In genomic region chrX:129360175-129360574, GRCh38 we compare ENCODE assay signal across 8 cellular contexts.
DNase-seq lines count a peak whose midpoint lies in the region; ATAC-seq and TF ChIP-seq lines count a peak whose summit lies in the region.

No MANE protein-coding gene starts in this region.

- no peak overlapping the region for H3K27ac ChIP-seq in OCI-LY3 (ENCODE audit: low read length)

- no peaks in the 10 kb centered on the region for H3K9me3 Mint-ChIP-seq in activated naive CD4-positive, alpha-beta T cell treated with anti-CD3 and anti-CD28 coated beads, Interleukin-2, amount 50 U/mL, for 72 hours

- DNase-seq in EH (ENCODE audit: low read depth) (peak; percentile 41), hippocampal formation (lab: John Stamatoyannopoulos, UW) (peak; percentile 0 to 2), cerebellar nuclear complex (lab: John Stamatoyannopoulos, UW) (no peak)
- DNase-seq in activated naive CD4-positive, alpha-beta T cell treated with anti-CD3 and anti-CD28 coated beads, Interleukin-2, amount 50 U/mL, for 72 hours (ENCODE audit: low spot score in 2 of 2): peak in 1 of 2 donors; percentile 27
- DNase-seq in stimulated activated CD4-positive, alpha-beta T cell treated with anti-CD3 and anti-CD28 coated beads, Interleukin-4, amount 100 ng/mL, for 1 hour: peak; percentile 13

- no peak overlapping the region for H2AFZ ChIP-seq in OCI-LY3 (ENCODE audit: low read depth, low read length)

- H3K79me2 ChIP-seq in OCI-LY3 (ENCODE audit: low read length): no peaks in the 10 kb centered on the region

- TF ChIP-seq CTCF in OCI-LY3 (IDR thresholded peaks at IDR 0.05; ENCODE audit: low read depth, low read length): peak; percentile 63

- H3K36me3 ChIP-seq in OCI-LY3 (replicated peaks; ENCODE audit: low read depth, low read length): no peaks in the 10 kb centered on the region

- H3K27me3 ChIP-seq in OCI-LY3 (ENCODE audit: low read depth, low read length): no peaks in the 10 kb centered on the region

- no peak overlapping the region for H3K4me3 ChIP-seq in OCI-LY3 (ENCODE audit: low read length)

- peaks cover 6% of the 10 kb centered on the region for H3K4me1 ChIP-seq in OCI-LY3 (ENCODE audit: low read length)

- H3K27ac Mint-ChIP-seq in activated naive CD4-positive, alpha-beta T cell treated with anti-CD3 and anti-CD28 coated beads, Interleukin-2, amount 50 U/mL, for 72 hours: no peak overlapping the region

- no peak overlapping the region for H3K9ac ChIP-seq in OCI-LY3 (ENCODE audit: low read length)

- ATAC-seq in GM19467 (IDR thresholded peaks at IDR 0.05; ENCODE audit: unreplicated experiment) (peak; percentile 94), HG03520 (IDR thresholded peaks at IDR 0.05; ENCODE audit: unreplicated experiment) (peak; percentile 96)
- peak; percentile 50 to 80 for ATAC-seq in activated naive CD4-positive, alpha-beta T cell treated with anti-CD3 and anti-CD28 coated beads, Interleukin-2, amount 50 U/mL, for 72 hours

- H4K20me1 ChIP-seq in OCI-LY3 (ENCODE audit: insufficient read depth, low read length): no peaks in the 10 kb centered on the region

- H3K36me3 Mint-ChIP-seq in activated naive CD4-positive, alpha-beta T cell treated with anti-CD3 and anti-CD28 coated beads, Interleukin-2, amount 50 U/mL, for 72 hours: no peaks in the 10 kb centered on the region

- H3K9me3 ChIP-seq in OCI-LY3 (ENCODE audit: insufficient read depth, low read length): no peaks in the 10 kb centered on the region

- no peak overlapping the region for H3K4me2 ChIP-seq in OCI-LY3 (ENCODE audit: low read length)

Comparison
In these comparisons a context has a peak if more than half of its experiments do, and no peak if none do; other contexts are left out.
1. DNase-seq: peak in EH (single experiment), hippocampal formation (2 of 2) and stimulated activated CD4-positive, alpha-beta T cell treated with anti-CD3 and anti-CD28 coated beads, Interleukin-4, amount 100 ng/mL, for 1 hour (single experiment); none in cerebellar nuclear complex (0 of 2).
2. Peak in every context shown above with its lines, with median percentiles within 50 percentile points of each other: ATAC-seq.